Comparison of ENCODE assay signal across 8 cellular contexts in genomic region chr14:45253070-45253753, GRCh38. TPM values are rescaled to one million over a fixed set of nuclear protein-coding genes. Genes with fewer than 3 reads are reported as not detected.
A peak's percentile ranks its signal among the peaks of the same experiment; 100 is the strongest.
DNase-seq lines count a peak whose midpoint lies in the region; ATAC-seq, FAIRE-seq and TF ChIP-seq lines count a peak whose summit lies in the region.

Gene MIS18BP1 (minus strand): TSS chr14:45253202. CDS start chr14:45247286, 5,916 bp downstream.

- H3K4me1 ChIP-seq in ES-I3 (ENCODE audit: insufficient read depth, low read length) (no peaks in the 10 kb centered on the region), RWPE2 (ENCODE audit: insufficient read depth, poor library complexity, severe bottlenecking) (peaks cover 16% of the 10 kb centered on the region)

- H3K27ac ChIP-seq in RWPE2 (ENCODE audit: poor library complexity, severe bottlenecking) = peak within 1 kb of the TSS; percentile 93

- FAIRE-seq in H54 (lab: Jason Lieb, UNC) = peak; percentile 53

- peak; percentile 46; the same call in 1 of the 2 replicates for TF ChIP-seq POLR2A in H54 (IDR thresholded peaks at IDR 0.05; ENCODE audit: low read depth, low read length)

- H3K9me3 Mint-ChIP-seq in activated T-helper 2 cell treated with anti-CD3 and anti-CD28 coated beads, Interferon-gamma antibody, Interleukin-2, Interleukin-4, amounts not matched to agents 10 μg/mL and 5 μg/mL and 100 μg/mL, durations not matched to agents 14 hours and 24 hours and 36 hours = peaks cover 11% of the 10 kb centered on the region
- H3K9me3 Mint-ChIP-seq in natural killer cell = peaks cover 8% of the 10 kb centered on the region in 2 donors

- TF ChIP-seq CTCF in RWPE2 (IDR thresholded peaks at IDR 0.05; ENCODE audit: poor library complexity, severe bottlenecking) (peak; percentile 95), natural killer cell (IDR thresholded peaks at IDR 0.05) (peak; percentile 86)

- H3K27me3 Mint-ChIP-seq in activated T-helper 2 cell treated with anti-CD3 and anti-CD28 coated beads, Interferon-gamma antibody, Interleukin-2, Interleukin-4, amounts not matched to agents 10 μg/mL and 5 μg/mL and 100 μg/mL, durations not matched to agents 14 hours and 24 hours and 36 hours (ENCODE audit: low read depth) = no peaks in the 10 kb centered on the region
- no peaks in the 10 kb centered on the region for H3K27me3 Mint-ChIP-seq in natural killer cell (ENCODE audit: low read depth in 2 of 2)

- peak within 1 kb of the TSS; percentile 71 for H3K4me3 ChIP-seq in RWPE2 (ENCODE audit: severe bottlenecking)

- H3K36me3 ChIP-seq in ES-I3 (ENCODE audit: insufficient read depth, low read length) = no peaks in the 10 kb centered on the region
- no peaks in the 10 kb centered on the region for H3K36me3 ChIP-seq in RWPE2 (ENCODE audit: low read depth)

- peak within 1 kb of the TSS; percentile 98 for H3K27ac Mint-ChIP-seq in activated T-helper 2 cell treated with anti-CD3 and anti-CD28 coated beads, Interferon-gamma antibody, Interleukin-2, Interleukin-4, amounts not matched to agents 10 μg/mL and 5 μg/mL and 100 μg/mL, durations not matched to agents 14 hours and 24 hours and 36 hours
- peak within 1 kb of the TSS; percentile 92 to 94 for H3K27ac Mint-ChIP-seq in natural killer cell

- H3K27me3 ChIP-seq in RWPE2 (ENCODE audit: insufficient read depth, poor library complexity, severe bottlenecking) = no peaks in the 10 kb centered on the region

- intact Hi-C loops in activated T-helper 2 cell treated with anti-CD3 and anti-CD28 coated beads, Interferon-gamma antibody, Interleukin-2, Interleukin-4, amounts not matched to agents 10 μg/mL and 5 μg/mL and 100 μg/mL, durations not matched to agents 14 hours and 24 hours and 36 hours (cut with micrococcal nuclease) = loop anchor here (1.0 to 5.0 kb wide), 6 partner anchors 15 to 356 kb away; partner anchors contain the start of genes FKBP3, PRPF39 and TOGARAM1
- intact Hi-C loops in natural killer cell (cut with micrococcal nuclease) = loop anchor here (1.0 to 5.0 kb wide), 4 partner anchors 118 to 356 kb away; partner anchors contain the start of genes FANCM, KLHL28 and PRPF39

- H3K9me3 ChIP-seq in ES-I3 (ENCODE audit: control insufficient read depth, insufficient read depth, low read length) (peaks cover 3% of the 10 kb centered on the region), RWPE2 (ENCODE audit: severe bottlenecking) (peaks cover 6% of the 10 kb centered on the region)

- DNase-seq in H54 (ENCODE audit: insufficient read length, low spot score) (peak; percentile 67), LoVo (ENCODE audit: low spot score) (peak; percentile 93), RWPE2 (ENCODE audit: low spot score) (peak; percentile 98), fibroblast of peridontal ligament (ENCODE audit: extremely low read depth) (peak; percentile 95), natural killer cell (peak; percentile 87)
- DNase-seq in activated T-helper 2 cell treated with anti-CD3 and anti-CD28 coated beads, Interferon-gamma antibody, Interleukin-2, Interleukin-4, amounts not matched to agents 10 μg/mL and 5 μg/mL and 100 μg/mL, durations not matched to agents 14 hours and 24 hours and 36 hours (ENCODE audit: low spot score) = peak; percentile 94
- peak; percentile 94 for DNase-seq in stimulated activated naive CD4-positive, alpha-beta T cell treated with Interleukin-2 at 50 U/mL for 16 hours (lab: John Stamatoyannopoulos, UW)

- H3K36me3 Mint-ChIP-seq in activated T-helper 2 cell treated with anti-CD3 and anti-CD28 coated beads, Interferon-gamma antibody, Interleukin-2, Interleukin-4, amounts not matched to agents 10 μg/mL and 5 μg/mL and 100 μg/mL, durations not matched to agents 14 hours and 24 hours and 36 hours (ENCODE audit: low read depth) = peaks cover 13% of the 10 kb centered on the region
- H3K36me3 Mint-ChIP-seq in natural killer cell = peaks cover 6% of the 10 kb centered on the region

- peaks cover 21% of the 10 kb centered on the region for H3K4me1 Mint-ChIP-seq in activated T-helper 2 cell treated with anti-CD3 and anti-CD28 coated beads, Interferon-gamma antibody, Interleukin-2, Interleukin-4, amounts not matched to agents 10 μg/mL and 5 μg/mL and 100 μg/mL, durations not matched to agents 14 hours and 24 hours and 36 hours (ENCODE audit: low read depth)
- H3K4me1 Mint-ChIP-seq in natural killer cell = peaks cover 18 to 20% of the 10 kb centered on the region in 2 donors

- H3K9ac ChIP-seq in ES-I3 (ENCODE audit: low read depth, low read length) = peak within 1 kb of the TSS; percentile 95

- ATAC-seq in RWPE2 (ENCODE audit: low read depth) = peak; percentile 84
- ATAC-seq in natural killer cell = peak; percentile 88 to 95 (median 90)

- H3K4me3 Mint-ChIP-seq in activated T-helper 2 cell treated with anti-CD3 and anti-CD28 coated beads, Interferon-gamma antibody, Interleukin-2, Interleukin-4, amounts not matched to agents 10 μg/mL and 5 μg/mL and 100 μg/mL, durations not matched to agents 14 hours and 24 hours and 36 hours (ENCODE audit: low read depth) = peak within 1 kb of the TSS; percentile 91
- H3K4me3 Mint-ChIP-seq in natural killer cell = peak within 1 kb of the TSS; percentile 93

RNA-seq across cellular contexts. Expression of gene MIS18BP1, which starts in this region (rescaled TPM):
- total RNA-seq in activated T-helper 2 cell treated with anti-CD3 and anti-CD28 coated beads, Interferon-gamma antibody, Interleukin-2, Interleukin-4, amounts not matched to agents 10 μg/mL and 5 μg/mL and 100 μg/mL, durations not matched to agents 14 hours and 24 hours and 36 hours = 56.4 and 62.9 TPM in 2 replicates
- 10 to 100 TPM; 60.3 to 70.2 (median 66.3) TPM for total RNA-seq in natural killer cell

Comparison
In these comparisons a context has a peak if more than half of its experiments do, and no peak if none do; other contexts are left out.
1. Peak in every context shown above with its lines: DNase-seq, ATAC-seq, H3K4me3 ChIP-seq and H3K27ac ChIP-seq.